ENCODE assay signal across 1 cellular context in genomic region chr9:89407070-89407469, GRCh38.
TF ChIP-seq lines count a peak whose summit lies in the region.

No MANE protein-coding gene starts in this region.

TF ChIP-seq in GM12878, 131 proteins besides CTCF, POLR2A, EP300 and RAD21 (continued from another document):
- TF ChIP-seq CBX5 (IDR thresholded peaks at IDR 0.05; ENCODE audit: low read depth) (0 out of 2 replicates have a peak, but pooled peaks have one; percentile 69), LARP7 (IDR thresholded peaks at IDR 0.05) (no peak), JUNB (IDR thresholded peaks at IDR 0.05) (no peak)
